26 cellular contexts compared by ENCODE assay signal in genomic region chr5:53399921-53400697, GRCh38.
"Had no signal": no experiment of that assay in that cellular context is flagged by ENCODE, and none has a peak within 500 bp of the region (broad histone marks: within the 10 kb centered on the region; RNA-seq: fewer than 3 reads in every experiment).

No MANE protein-coding gene starts in this region.

- H3K9me3 Mint-ChIP-seq: activated CD4-positive, alpha-beta T cell treated with anti-CD3 and anti-CD28 coated beads, Interleukin-2, amount 10 ng/mL, durations not matched to agents 7 days and 5 days; activated naive CD4-positive, alpha-beta T cell treated with anti-CD3 and anti-CD28 coated beads, Interleukin-2, amount 10 ng/mL, durations not matched to agents 7 days and 5 days; activated naive CD8-positive, alpha-beta T cell treated with anti-CD3 and anti-CD28 coated beads, Interleukin-2, amount 50 U/mL, for 24 hours; effector memory CD8-positive, alpha-beta T cell; naive thymus-derived CD4-positive, alpha-beta T cell; neural progenitor cell; stimulated activated effector memory CD8-positive, alpha-beta T cell treated with anti-CD3 and anti-CD28 coated beads, Interleukin-12 subunit alpha, Interleukin-12 subunit beta, amount 100 ng/mL, for 72 hours had no signal

- H3K27ac ChIP-seq: esophagus squamous epithelium, left ventricle myocardium inferior, neural progenitor cell, psoas muscle, stomach, thoracic aorta, upper lobe of left lung had no signal

- DNase-seq: activated CD4-positive, alpha-beta T cell treated with anti-CD3 and anti-CD28 coated beads, Interleukin-2, amount 10 ng/mL, durations not matched to agents 7 days and 5 days; activated CD8-positive, alpha-beta memory T cell treated with anti-CD3 and anti-CD28 coated beads, Interleukin-2, amount 50 U/mL, for 4 hours; activated effector memory CD4-positive, alpha-beta T cell treated with Interleukin-2 at 50 U/mL for 16 hours; activated naive CD4-positive, alpha-beta T cell treated with anti-CD3 and anti-CD28 coated beads, Interleukin-2, amount 10 ng/mL, durations not matched to agents 7 days and 5 days; activated naive CD8-positive, alpha-beta T cell treated with anti-CD3 and anti-CD28 coated beads, Interleukin-2, amount 50 U/mL, for 24 hours; activated T-cell treated with anti-CD3 and anti-CD28 coated beads, Interleukin-2, amount 50 U/mL, for 4 hours; anterior cingulate cortex; effector memory CD8-positive, alpha-beta T cell; esophagus squamous epithelium; head of caudate nucleus; kidney; left ventricle myocardium inferior; mucosa of descending colon; naive thymus-derived CD4-positive, alpha-beta T cell; psoas muscle; right cardiac atrium; small intestine; stimulated activated CD4-positive, alpha-beta T cell treated with anti-CD3 and anti-CD28 coated beads, Interleukin-4, amount 100 ng/mL, for 1 hour; stomach; T-helper 1 cell; T-helper 9 cell; upper lobe of left lung had no signal

- FAIRE-seq: frontal cortex, kidney had no signal

- H3K27me3 ChIP-seq: esophagus squamous epithelium, neural progenitor cell, stomach, upper lobe of left lung had no signal

- ATAC-seq: activated naive CD8-positive, alpha-beta T cell treated with anti-CD3 and anti-CD28 coated beads, Interleukin-2, amount 50 U/mL, for 24 hours; activated T-cell treated with anti-CD3 and anti-CD28 coated beads, Interleukin-2, amount 50 U/mL, for 4 hours; effector memory CD8-positive, alpha-beta T cell; mucosa of descending colon; naive thymus-derived CD4-positive, alpha-beta T cell; psoas muscle; right cardiac atrium; stimulated activated effector memory CD8-positive, alpha-beta T cell treated with anti-CD3 and anti-CD28 coated beads, Interleukin-12 subunit alpha, Interleukin-12 subunit beta, amount 100 ng/mL, for 72 hours had no signal

- H3K4me1 Mint-ChIP-seq: activated CD4-positive, alpha-beta T cell treated with anti-CD3 and anti-CD28 coated beads, Interleukin-2, amount 10 ng/mL, durations not matched to agents 7 days and 5 days; activated naive CD4-positive, alpha-beta T cell treated with anti-CD3 and anti-CD28 coated beads, Interleukin-2, amount 10 ng/mL, durations not matched to agents 7 days and 5 days; activated naive CD8-positive, alpha-beta T cell treated with anti-CD3 and anti-CD28 coated beads, Interleukin-2, amount 50 U/mL, for 24 hours; naive thymus-derived CD4-positive, alpha-beta T cell; neural progenitor cell; stimulated activated effector memory CD8-positive, alpha-beta T cell treated with anti-CD3 and anti-CD28 coated beads, Interleukin-12 subunit alpha, Interleukin-12 subunit beta, amount 100 ng/mL, for 72 hours had no signal

- H3K4me1 ChIP-seq: left ventricle myocardium inferior, neural progenitor cell, psoas muscle, stomach had no signal

- H3K36me3 Mint-ChIP-seq: activated naive CD4-positive, alpha-beta T cell treated with anti-CD3 and anti-CD28 coated beads, Interleukin-2, amount 10 ng/mL, durations not matched to agents 7 days and 5 days; naive thymus-derived CD4-positive, alpha-beta T cell; neural progenitor cell; stimulated activated effector memory CD8-positive, alpha-beta T cell treated with anti-CD3 and anti-CD28 coated beads, Interleukin-12 subunit alpha, Interleukin-12 subunit beta, amount 100 ng/mL, for 72 hours had no signal

- H3K9ac ChIP-seq: neural progenitor cell had no signal

- H3K36me3 ChIP-seq: esophagus squamous epithelium, left ventricle myocardium inferior, neural progenitor cell, stomach, thoracic aorta, upper lobe of left lung had no signal

- H3K4me3 Mint-ChIP-seq: activated CD4-positive, alpha-beta T cell treated with anti-CD3 and anti-CD28 coated beads, Interleukin-2, amount 10 ng/mL, durations not matched to agents 7 days and 5 days; activated naive CD4-positive, alpha-beta T cell treated with anti-CD3 and anti-CD28 coated beads, Interleukin-2, amount 10 ng/mL, durations not matched to agents 7 days and 5 days; activated naive CD8-positive, alpha-beta T cell treated with anti-CD3 and anti-CD28 coated beads, Interleukin-2, amount 50 U/mL, for 24 hours; activated T-cell treated with anti-CD3 and anti-CD28 coated beads, Interleukin-2, amount 50 U/mL, for 4 hours; effector memory CD8-positive, alpha-beta T cell; naive thymus-derived CD4-positive, alpha-beta T cell; neural progenitor cell; stimulated activated effector memory CD8-positive, alpha-beta T cell treated with anti-CD3 and anti-CD28 coated beads, Interleukin-12 subunit alpha, Interleukin-12 subunit beta, amount 100 ng/mL, for 72 hours had no signal

- H3K4me3 ChIP-seq: esophagus squamous epithelium, left ventricle myocardium inferior, mucosa of descending colon, neural progenitor cell, psoas muscle, stomach, thoracic aorta, upper lobe of left lung had no signal

- H3K27ac Mint-ChIP-seq: activated CD4-positive, alpha-beta T cell treated with anti-CD3 and anti-CD28 coated beads, Interleukin-2, amount 10 ng/mL, durations not matched to agents 7 days and 5 days; activated naive CD4-positive, alpha-beta T cell treated with anti-CD3 and anti-CD28 coated beads, Interleukin-2, amount 10 ng/mL, durations not matched to agents 7 days and 5 days; activated naive CD8-positive, alpha-beta T cell treated with anti-CD3 and anti-CD28 coated beads, Interleukin-2, amount 50 U/mL, for 24 hours; effector memory CD8-positive, alpha-beta T cell; naive thymus-derived CD4-positive, alpha-beta T cell; neural progenitor cell; stimulated activated effector memory CD8-positive, alpha-beta T cell treated with anti-CD3 and anti-CD28 coated beads, Interleukin-12 subunit alpha, Interleukin-12 subunit beta, amount 100 ng/mL, for 72 hours had no signal

- H2AFZ ChIP-seq: neural progenitor cell had no signal

- H3K9me3 ChIP-seq: esophagus squamous epithelium, mucosa of descending colon, psoas muscle, stomach, thoracic aorta, upper lobe of left lung had no signal

- H3K4me2 ChIP-seq: neural progenitor cell had no signal
